ENCODE assay signal across 34 cellular contexts in genomic region chr20:63208346-63208924, GRCh38. TPM values are rescaled to one million over a fixed set of nuclear protein-coding genes. Genes with fewer than 3 reads are reported as not detected.
A peak's percentile ranks its signal among the peaks of the same experiment; 100 is the strongest.
DNase-seq lines count a peak whose midpoint lies in the region; ATAC-seq, FAIRE-seq and TF ChIP-seq lines count a peak whose summit lies in the region.
"Had no signal": no experiment of that assay in that cellular context is flagged by ENCODE, and none has a peak within 500 bp of the region (broad histone marks: within the 10 kb centered on the region; RNA-seq: fewer than 3 reads in every experiment).

No MANE protein-coding gene starts in this region.

- no peak overlapping the region for H3K4me3 ChIP-seq in HepG2 (replicated peaks in 1 of 3; ENCODE audit: insufficient read depth in 1 of 3, low read depth in 2 of 3, low read length in 3 of 3)
- no peak overlapping the region for H3K4me3 ChIP-seq in right lobe of liver
- no peak overlapping the region for H3K4me3 ChIP-seq in colonic mucosa
- no peak overlapping the region for H3K4me3 ChIP-seq in MM.1S (ENCODE audit: low read length)
- H3K4me3 ChIP-seq: BLaER1, lung, neural progenitor cell, sigmoid colon, stomach, tibial artery had no signal

- POLR2A ChIA-PET in HepG2 (lab: Yijun Ruan, JAX), result no interaction called here

- peak overlapping the region; percentile 83 for H3K27ac Mint-ChIP-seq in nephron progenitor cell
- H3K27ac Mint-ChIP-seq: activated CD4-positive, alpha-beta T cell treated with anti-CD3 and anti-CD28 coated beads, Interleukin-2, amount 10 ng/mL, durations not matched to agents 24 days and 14 days; activated naive CD4-positive, alpha-beta T cell treated with anti-CD3 and anti-CD28 coated beads for 36 hours; neural progenitor cell had no signal

- peaks cover 77% of the 10 kb centered on the region for H3K36me3 Mint-ChIP-seq in nephron progenitor cell (ENCODE audit: low read depth)

- WGBS in HepG2 (ENCODE audit: low lambda C conversion rate), result 95% methylated on average over 7 of the region's 7 CpGs
- 77% methylated on average over 7 of the region's 7 CpGs for WGBS in right lobe of liver (ENCODE audit: insufficient coverage, low coverage, low lambda C conversion rate, missing lambda C conversion rate)

- in situ Hi-C loops in HepG2 (cut with HindIII; ENCODE audit: extremely low pct_ligation_motif_present, low pct_unique_long_range_greater_than_20kb), result no loop called here

- no peaks in the 10 kb centered on the region for H3K27me3 Mint-ChIP-seq in nephron progenitor cell (ENCODE audit: low read depth, poor library complexity)
- H3K27me3 Mint-ChIP-seq: activated CD4-positive, alpha-beta T cell treated with anti-CD3 and anti-CD28 coated beads, Interleukin-2, amount 10 ng/mL, durations not matched to agents 24 days and 14 days; brain had no signal

- DNase-seq in HepG2 (ENCODE audit: low spot score) (no peak), right lobe of liver (no peak), nephron progenitor cell (no peak), colonic mucosa (no peak), MM.1S (no peak)
- DNase-seq in activated effector memory CD4-positive, alpha-beta T cell treated with anti-CD3 and anti-CD28 coated beads, Interleukin-2, amount 50 U/mL, for 16 hours, result no peak
- DNase-seq: activated CD4-positive, alpha-beta T cell treated with anti-CD3 and anti-CD28 coated beads, Interleukin-2, amount 10 ng/mL, durations not matched to agents 24 days and 14 days; activated naive CD4-positive, alpha-beta T cell treated with anti-CD3 and anti-CD28 coated beads for 36 hours; Caco-2; DND-41; H9; NCI-H1436; NCI-H2081 treated with DMSO at 0.1 percent for 48 hours; NCI-H446 treated with DMSO at 0.1 percent for 48 hours; OCI-M1; SHP77 treated with DMSO at 0.1 percent for 48 hours; sigmoid colon; stimulated activated CD4-positive, alpha-beta T cell treated with anti-CD3 and anti-CD28 coated beads, Interleukin-15, amount 100 ng/mL, for 24 hours; stomach; SW 1271; T-helper 9 cell; tibial artery; WERI-Rb-1 had no signal

- TF ChIP-seq EP300 in HepG2 (IDR thresholded peaks at IDR 0.05; ENCODE audit: low read depth in 2 of 2, low read length in 2 of 2) (no peak), HepG2 (CRISPR knock-in tag; IDR thresholded peaks at IDR 0.05; ENCODE audit: borderline replicate concordance) (no peak)

- peaks cover 79% of the 10 kb centered on the region for H3K79me2 ChIP-seq in HepG2 (ENCODE audit: insufficient read depth, low read length)
- H3K79me2 ChIP-seq in MM.1S (ENCODE audit: low read length), result peaks cover 96% of the 10 kb centered on the region

- no peak for ATAC-seq in HepG2
- no peak for ATAC-seq in right lobe of liver

- TF ChIP-seq POLR2A in HepG2 (IDR thresholded peaks at IDR 0.05; ENCODE audit: insufficient read depth in 1 of 2, low read depth in 2 of 2, low read length in 2 of 2) (no peak), right lobe of liver (IDR thresholded peaks at IDR 0.05) (no peak)

- no peak overlapping the region for H3K4me2 ChIP-seq in HepG2 (ENCODE audit: low read depth, low read length)
- H3K4me2 ChIP-seq in MM.1S (ENCODE audit: low read depth, low read length), result no peak overlapping the region
- H3K4me2 ChIP-seq: BLaER1, neural progenitor cell had no signal

- H3K9me2 ChIP-seq in MM.1S (replicated peaks; ENCODE audit: insufficient read depth, low read length), result no peaks in the 10 kb centered on the region

- H3K4me1 ChIP-seq in HepG2 (ENCODE audit: insufficient read depth, low read length), result peaks cover 42% of the 10 kb centered on the region
- no peaks in the 10 kb centered on the region for H3K4me1 ChIP-seq in right lobe of liver
- H3K4me1 ChIP-seq in colonic mucosa, result no peaks in the 10 kb centered on the region
- H3K4me1 ChIP-seq in MM.1S (ENCODE audit: low read length), result no peaks in the 10 kb centered on the region
- H3K4me1 ChIP-seq: neural progenitor cell had no signal

- H4K20me1 ChIP-seq in HepG2 (ENCODE audit: insufficient read depth, low read length) (peaks cover 79% of the 10 kb centered on the region), MM.1S (ENCODE audit: insufficient read depth, low read length) (peaks cover 21% of the 10 kb centered on the region)

- H3K27me3 ChIP-seq in HepG2 (ENCODE audit: control insufficient read depth in 1 of 2, insufficient read depth in 2 of 2, low read length in 2 of 2) (no peaks in the 10 kb centered on the region), right lobe of liver (no peaks in the 10 kb centered on the region), colonic mucosa (no peaks in the 10 kb centered on the region), MM.1S (replicated peaks; ENCODE audit: insufficient read depth, low read length) (no peaks in the 10 kb centered on the region)
- H3K27me3 ChIP-seq: BLaER1, neural progenitor cell, sigmoid colon, stomach, tibial artery had no signal

- CTCF ChIA-PET in HepG2 (lab: Yijun Ruan, JAX; ENCODE audit: low intra/inter-chr PET ratio, low total read pairs), result no interaction called here

- intact Hi-C loops in HepG2 (cut with micrococcal nuclease; ENCODE audit: unreplicated experiment) (no loop called here), right lobe of liver (cut with DNase I) (no loop called here), colonic mucosa (cut with DNase I) (no loop called here)

- no peaks in the 10 kb centered on the region for H3F3A ChIP-seq in MM.1S (ENCODE audit: insufficient read depth, low read length)

- TF ChIP-seq RAD21 in HepG2 (CRISPR knock-in tag; IDR thresholded peaks at IDR 0.05), result no peak

- no peak for FAIRE-seq in HepG2 (lab: Jason Lieb, UNC)
- FAIRE-seq: colon had no signal

- H3K27ac ChIP-seq in HepG2 (ENCODE audit: extremely low read length, insufficient read depth, low read length) (no peak overlapping the region), right lobe of liver (no peak overlapping the region), VCaP (peak overlapping the region; percentile 99), colonic mucosa (no peak overlapping the region), MM.1S (ENCODE audit: low read length) (no peak overlapping the region)
- H3K27ac ChIP-seq: BLaER1, neural progenitor cell, tibial artery, WERI-Rb-1 had no signal

- H3K9ac ChIP-seq in HepG2 (ENCODE audit: insufficient read depth, low read depth, low read length) (no peak overlapping the region), colonic mucosa (ENCODE audit: low read depth in 2 of 2, low read length in 2 of 2) (no peak overlapping the region), MM.1S (ENCODE audit: low read length) (no peak overlapping the region)
- H3K9ac ChIP-seq: BLaER1, neural progenitor cell had no signal

- H3K4me3 Mint-ChIP-seq in nephron progenitor cell, result no peak overlapping the region
- H3K4me3 Mint-ChIP-seq: activated CD4-positive, alpha-beta T cell treated with anti-CD3 and anti-CD28 coated beads, Interleukin-2, amount 10 ng/mL, durations not matched to agents 24 days and 14 days; activated naive CD4-positive, alpha-beta T cell treated with anti-CD3 and anti-CD28 coated beads for 36 hours; H9; neural progenitor cell had no signal

- no peak overlapping the region for H2AFZ ChIP-seq in HepG2 (ENCODE audit: low read length)
- no peak overlapping the region for H2AFZ ChIP-seq in MM.1S (ENCODE audit: low read length)
- H2AFZ ChIP-seq: neural progenitor cell had no signal

- no peak for TF ChIP-seq CTCF in HepG2 (CRISPR knock-in tag; IDR thresholded peaks at IDR 0.05)
- no peak for TF ChIP-seq CTCF in right lobe of liver (IDR thresholded peaks at IDR 0.05)
- TF ChIP-seq CTCF in VCaP (conservative IDR thresholded peaks at IDR 0.05), result no peak
- no peak for TF ChIP-seq CTCF in nephron progenitor cell (IDR thresholded peaks at IDR 0.05)
- TF ChIP-seq CTCF in colonic mucosa (IDR thresholded peaks at IDR 0.05), result no peak
- no peak for TF ChIP-seq CTCF in MM.1S (IDR thresholded peaks at IDR 0.05; ENCODE audit: low read length)

- H3K4me1 Mint-ChIP-seq in nephron progenitor cell, result peaks cover 27% of the 10 kb centered on the region

- no peaks in the 10 kb centered on the region for H3K9me3 Mint-ChIP-seq in nephron progenitor cell
- H3K9me3 Mint-ChIP-seq: activated CD4-positive, alpha-beta T cell treated with anti-CD3 and anti-CD28 coated beads, Interleukin-2, amount 10 ng/mL, durations not matched to agents 24 days and 14 days; activated naive CD4-positive, alpha-beta T cell treated with anti-CD3 and anti-CD28 coated beads for 36 hours; brain; H9; neural progenitor cell had no signal

- H3K36me3 ChIP-seq in HepG2 (replicated peaks in 1 of 2; ENCODE audit: control insufficient read depth in 1 of 2, insufficient read depth in 2 of 2, low read length in 2 of 2) (peaks cover 72 to 90% of the 10 kb centered on the region in 2 experiments), right lobe of liver (peaks cover 0 to 69% (median 17%) of the 10 kb centered on the region in 4 donors), colonic mucosa (no peaks in the 10 kb centered on the region), MM.1S (replicated peaks; ENCODE audit: insufficient read depth, low read length) (peaks cover 17% of the 10 kb centered on the region)
- H3K36me3 ChIP-seq: neural progenitor cell had no signal

- H3K9me3 ChIP-seq in HepG2 (ENCODE audit: low read length) (no peaks in the 10 kb centered on the region), right lobe of liver (no peaks in the 10 kb centered on the region), colonic mucosa (no peaks in the 10 kb centered on the region), MM.1S (replicated peaks; ENCODE audit: insufficient read depth, low read length) (no peaks in the 10 kb centered on the region)
- H3K9me3 ChIP-seq: BLaER1, Caco-2, sigmoid colon, stomach, tibial artery had no signal

- no TSS peak for BruUV-seq in HepG2 (replicated peaks; lab: Mats Ljungman, UMichigan)

RNA-seq across cellular contexts. Expression of gene YTHDF1, which starts 7.5 kb away (rescaled TPM):
- total RNA-seq in HepG2 (2016; rRNA removed; fragmentation: Illumina TruSeq; extraction: Trizol), result 37.7 and 39.8 TPM in 2 replicates
- total RNA-seq in HepG2 (2016; cell fraction: cytosol; rRNA removed; fragmentation: Illumina TruSeq; extraction: Trizol; ENCODE audit: low read depth), result 15.1 and 15.2 TPM in 2 replicates
- total RNA-seq in HepG2 (2016; cell fraction: insoluble cytoplasmic fraction; rRNA removed; fragmentation: Illumina TruSeq; extraction: Trizol), result 35.8 and 37.7 TPM in 2 replicates
- total RNA-seq in HepG2 (2016; cell fraction: membrane; rRNA removed; fragmentation: Illumina TruSeq; extraction: Trizol), result 41.8 and 42.4 TPM in 2 replicates
- 28.2 and 31.2 TPM in 2 replicates for total RNA-seq in HepG2 (2016; cell fraction: nucleus; rRNA removed; fragmentation: Illumina TruSeq; extraction: Trizol)
- 34.5 and 36.4 TPM in 2 replicates for polyA plus RNA-seq in HepG2 (2011; rRNA removed)
- polyA plus RNA-seq in HepG2 (2011; cell fraction: cytosol; rRNA removed), result 27.2 and 28.5 TPM in 2 replicates
- 36.7 and 41.9 TPM in 2 replicates for polyA plus RNA-seq in HepG2 (2011; cell fraction: nucleus; rRNA removed)
- 36.8 and 38.5 TPM in 2 replicates for polyA plus RNA-seq in HepG2 (2012)
- polyA plus RNA-seq in HepG2 (2016; cell fraction: cytosol; fragmentation: Illumina TruSeq; extraction: Trizol; ENCODE audit: low read depth), result 9.5 and 11.3 TPM in 2 replicates
- polyA plus RNA-seq in HepG2 (2016; cell fraction: insoluble cytoplasmic fraction; fragmentation: Illumina TruSeq; extraction: Trizol; ENCODE audit: low read depth), result 51.6 and 60.0 TPM in 2 replicates
- 29.6 and 31.9 TPM in 2 replicates for polyA plus RNA-seq in HepG2 (2016; cell fraction: membrane; fragmentation: Illumina TruSeq; extraction: Trizol; ENCODE audit: low read depth)
- 75.9 and 78.1 TPM in 2 replicates for polyA plus RNA-seq in HepG2 (2016; cell fraction: nucleus; fragmentation: Illumina TruSeq; extraction: Trizol; ENCODE audit: insufficient read depth, low read depth)
- 40.3 and 47.9 TPM in 2 replicates for polyA minus RNA-seq in HepG2 (2011; rRNA and poly(A)+ RNA removed; ENCODE audit: low replicate concordance)
- polyA minus RNA-seq in HepG2 (2011; cell fraction: cytosol; rRNA and poly(A)+ RNA removed), result 30.1 and 32.4 TPM in 2 replicates
- 17.8 and 21.1 TPM in 2 replicates for polyA minus RNA-seq in HepG2 (2011; cell fraction: nucleus; rRNA and poly(A)+ RNA removed)
- total RNA-seq in right lobe of liver, result 10 to 100 TPM; 16.4 to 23.6 (median 21.1) TPM
- total RNA-seq in colonic mucosa, result 10 to 100 TPM; 35.4 to 38.7 TPM

RNA-seq across cellular contexts. Expression of gene BIRC7, which starts 27.3 kb away (rescaled TPM):
- total RNA-seq in HepG2 (2016; rRNA removed; fragmentation: Illumina TruSeq; extraction: Trizol), result 0.20 and 0.27 TPM in 2 replicates
- not detected in 2 replicates for total RNA-seq in HepG2 (2016; cell fraction: cytosol; rRNA removed; fragmentation: Illumina TruSeq; extraction: Trizol; ENCODE audit: low read depth)
- total RNA-seq in HepG2 (2016; cell fraction: insoluble cytoplasmic fraction; rRNA removed; fragmentation: Illumina TruSeq; extraction: Trizol), result 0.33 and 0.45 TPM in 2 replicates
- 0.12 and 0.17 TPM in 2 replicates for total RNA-seq in HepG2 (2016; cell fraction: membrane; rRNA removed; fragmentation: Illumina TruSeq; extraction: Trizol)
- 0.28 and 0.53 TPM in 2 replicates for total RNA-seq in HepG2 (2016; cell fraction: nucleus; rRNA removed; fragmentation: Illumina TruSeq; extraction: Trizol)
- 5.1 and 8.6 TPM in 2 replicates for polyA plus RNA-seq in HepG2 (2011; rRNA removed)
- 4.3 and 7.9 TPM in 2 replicates for polyA plus RNA-seq in HepG2 (2011; cell fraction: cytosol; rRNA removed)
- 81.1 and 86.7 TPM in 2 replicates for polyA plus RNA-seq in HepG2 (2011; cell fraction: nucleus; rRNA removed)
- 2.6 and 6.6 TPM in 2 replicates for polyA plus RNA-seq in HepG2 (2012)
- 0.14 TPM in 1 of 2 replicates, not detected in the other for polyA plus RNA-seq in HepG2 (2016; cell fraction: cytosol; fragmentation: Illumina TruSeq; extraction: Trizol; ENCODE audit: low read depth)
- 0.37 TPM in 1 of 2 replicates, not detected in the other for polyA plus RNA-seq in HepG2 (2016; cell fraction: insoluble cytoplasmic fraction; fragmentation: Illumina TruSeq; extraction: Trizol; ENCODE audit: low read depth)
- 0.29 TPM in 1 of 2 replicates, not detected in the other for polyA plus RNA-seq in HepG2 (2016; cell fraction: membrane; fragmentation: Illumina TruSeq; extraction: Trizol; ENCODE audit: low read depth)
- 0.62 and 0.85 TPM in 2 replicates for polyA plus RNA-seq in HepG2 (2016; cell fraction: nucleus; fragmentation: Illumina TruSeq; extraction: Trizol; ENCODE audit: insufficient read depth, low read depth)
- 0.37 and 4.3 TPM in 2 replicates for polyA minus RNA-seq in HepG2 (2011; rRNA and poly(A)+ RNA removed; ENCODE audit: low replicate concordance)
- polyA minus RNA-seq in HepG2 (2011; cell fraction: cytosol; rRNA and poly(A)+ RNA removed), result 2.0 and 2.2 TPM in 2 replicates
- polyA minus RNA-seq in HepG2 (2011; cell fraction: nucleus; rRNA and poly(A)+ RNA removed), result 6.4 and 9.9 TPM in 2 replicates
- not detected for total RNA-seq in right lobe of liver
- not detected for total RNA-seq in colonic mucosa
- total RNA-seq: activated CD4-positive, alpha-beta T cell treated with anti-CD3 and anti-CD28 coated beads, Interleukin-2, amount 10 ng/mL, durations not matched to agents 24 days and 14 days; activated CD8-positive, alpha-beta memory T cell treated with anti-CD3 and anti-CD28 coated beads for 36 hours; activated naive CD4-positive, alpha-beta T cell treated with anti-CD3 and anti-CD28 coated beads for 36 hours; fibroblast of villous mesenchyme; H9; posterior vena cava; stomach had no signal
- polyA plus RNA-seq: stomach had no signal

RNA-seq across cellular contexts. Expression of gene NKAIN4, which starts 45.8 kb away (rescaled TPM):
- total RNA-seq in HepG2 (2016; rRNA removed; fragmentation: Illumina TruSeq; extraction: Trizol), result not detected in 2 replicates
- not detected in 2 replicates for total RNA-seq in HepG2 (2016; cell fraction: cytosol; rRNA removed; fragmentation: Illumina TruSeq; extraction: Trizol; ENCODE audit: low read depth)
- not detected in 2 replicates for total RNA-seq in HepG2 (2016; cell fraction: insoluble cytoplasmic fraction; rRNA removed; fragmentation: Illumina TruSeq; extraction: Trizol)
- not detected in 2 replicates for total RNA-seq in HepG2 (2016; cell fraction: membrane; rRNA removed; fragmentation: Illumina TruSeq; extraction: Trizol)
- not detected in 2 replicates for total RNA-seq in HepG2 (2016; cell fraction: nucleus; rRNA removed; fragmentation: Illumina TruSeq; extraction: Trizol)
- polyA plus RNA-seq in HepG2 (2011; rRNA removed), result not detected in 2 replicates
- polyA plus RNA-seq in HepG2 (2011; cell fraction: cytosol; rRNA removed), result not detected in 2 replicates
- not detected in 2 replicates for polyA plus RNA-seq in HepG2 (2011; cell fraction: nucleus; rRNA removed)
- 0.27 TPM in 1 of 2 replicates, not detected in the other for polyA plus RNA-seq in HepG2 (2012)
- not detected in 2 replicates for polyA plus RNA-seq in HepG2 (2016; cell fraction: cytosol; fragmentation: Illumina TruSeq; extraction: Trizol; ENCODE audit: low read depth)
- not detected in 2 replicates for polyA plus RNA-seq in HepG2 (2016; cell fraction: insoluble cytoplasmic fraction; fragmentation: Illumina TruSeq; extraction: Trizol; ENCODE audit: low read depth)
- not detected in 2 replicates for polyA plus RNA-seq in HepG2 (2016; cell fraction: membrane; fragmentation: Illumina TruSeq; extraction: Trizol; ENCODE audit: low read depth)
- polyA plus RNA-seq in HepG2 (2016; cell fraction: nucleus; fragmentation: Illumina TruSeq; extraction: Trizol; ENCODE audit: insufficient read depth, low read depth), result not detected in 2 replicates
- polyA minus RNA-seq in HepG2 (2011; rRNA and poly(A)+ RNA removed; ENCODE audit: low replicate concordance), result not detected in 2 replicates
- polyA minus RNA-seq in HepG2 (2011; cell fraction: cytosol; rRNA and poly(A)+ RNA removed), result not detected in 2 replicates
- polyA minus RNA-seq in HepG2 (2011; cell fraction: nucleus; rRNA and poly(A)+ RNA removed), result not detected in 2 replicates
- not detected for total RNA-seq in right lobe of liver
- total RNA-seq in colonic mucosa, result under 1 TPM in 1 of 2 donors, not detected in 1; 0.29 TPM
- total RNA-seq: activated CD4-positive, alpha-beta T cell treated with anti-CD3 and anti-CD28 coated beads, Interleukin-2, amount 10 ng/mL, durations not matched to agents 24 days and 14 days; activated CD8-positive, alpha-beta memory T cell treated with anti-CD3 and anti-CD28 coated beads for 36 hours; activated naive CD4-positive, alpha-beta T cell treated with anti-CD3 and anti-CD28 coated beads for 36 hours; fibroblast of villous mesenchyme; HT-29; posterior vena cava had no signal
- polyA plus RNA-seq: esophagus had no signal
